ENCODE assay signal across 1 cellular context in genomic region chr1:222933273-222933672, GRCh38.
TF ChIP-seq lines count a peak whose summit lies in the region.

No MANE protein-coding gene starts in this region.

TF ChIP-seq in SK-N-SH, 30 proteins besides CTCF, POLR2A, EP300 and RAD21 (continued from another document):
- TF ChIP-seq, protein P1, sequence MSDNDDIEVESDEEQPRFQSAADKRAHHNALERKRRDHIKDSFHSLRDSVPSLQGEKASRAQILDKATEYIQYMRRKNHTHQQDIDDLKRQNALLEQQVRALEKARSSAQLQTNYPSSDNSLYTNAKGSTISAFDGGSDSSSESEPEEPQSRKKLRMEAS (IDR thresholded peaks at IDR 0.05; ENCODE audit: low read depth): no peak
- TF ChIP-seq ZBTB33 (IDR thresholded peaks at IDR 0.05; ENCODE audit: borderline replicate concordance, low read depth): no peak
